Comparison of ENCODE assay signal across 19 cellular contexts in genomic region chr18:22463076-22463475, GRCh38. TPM values are rescaled to one million over a fixed set of nuclear protein-coding genes. Genes with fewer than 3 reads are reported as not detected.
A peak's percentile ranks its signal among the peaks of the same experiment; 100 is the strongest.
DNase-seq lines count a peak whose midpoint lies in the region; TF ChIP-seq lines count a peak whose summit lies in the region.
"Had no signal": no experiment of that assay in that cellular context is flagged by ENCODE, and none has a peak within 500 bp of the region (broad histone marks: within the 10 kb centered on the region; RNA-seq: fewer than 3 reads in every experiment).

No MANE protein-coding gene starts in this region.

- no peaks in the 10 kb centered on the region for H3K27me3 Mint-ChIP-seq in MCF 10A (ENCODE audit: insufficient read depth, unreplicated experiment)
- no peaks in the 10 kb centered on the region for H3K27me3 Mint-ChIP-seq in chondrocyte (ENCODE audit: low read depth)
- peaks cover 4% of the 10 kb centered on the region for H3K27me3 Mint-ChIP-seq in nephron progenitor cell (ENCODE audit: low read depth, poor library complexity)

- POLR2A ChIA-PET in MCF 10A (lab: Yijun Ruan, JAX), result interaction anchor here (0.6 kb wide), 3 partner anchors 9 to 1159 kb away, joined by 3 read pairs; no protein-coding TSS in a partner anchor
- POLR2A ChIA-PET in SK-N-SH (lab: Yijun Ruan, JAX), result no interaction called here

- CTCF ChIA-PET in MCF 10A (lab: Yijun Ruan, JAX) (no interaction called here), mammary epithelial cell (lab: Charles Lee; ENCODE audit: low non-redundant PET) (no interaction called here), SK-N-SH (lab: Yijun Ruan, JAX) (no interaction called here)

- no peaks in the 10 kb centered on the region for H3K9me3 ChIP-seq in mammary epithelial cell (replicated peaks; ENCODE audit: insufficient read depth, low read length)
- H3K9me3 ChIP-seq in smooth muscle cell (replicated peaks; ENCODE audit: low read depth), result no peaks in the 10 kb centered on the region
- H3K9me3 ChIP-seq in SK-N-SH, result no peaks in the 10 kb centered on the region
- H3K9me3 ChIP-seq: BLaER1, Caco-2 had no signal

- DNase-seq in MCF 10A (ENCODE audit: unreplicated experiment) (no peak), mammary epithelial cell (no peak), chondrocyte (ENCODE audit: low spot score) (no peak), nephron progenitor cell (no peak), smooth muscle cell (lab: John Stamatoyannopoulos, UW; ENCODE audit: unreplicated experiment) (no peak), lower leg skin (ENCODE audit: low spot score in 2 of 2) (no peak), islet precursor cell (no peak), SK-N-SH (no peak)
- DNase-seq: 8988T; AML-193; Caco-2; CD8-positive, alpha-beta memory T cell; DMS53; GF-D8; HCEC 1CT; HFFc6 had no signal

- H3K79me2 ChIP-seq in mammary epithelial cell (ENCODE audit: insufficient read depth, low read length), result no peaks in the 10 kb centered on the region
- no peaks in the 10 kb centered on the region for H3K79me2 ChIP-seq in smooth muscle cell (ENCODE audit: low read depth)
- no peaks in the 10 kb centered on the region for H3K79me2 ChIP-seq in SK-N-SH (ENCODE audit: insufficient read depth)

- no TSS peak for BruUV-seq in MCF 10A (replicated peaks; lab: Mats Ljungman, UMichigan)
- BruUV-seq in mammary epithelial cell (replicated peaks; lab: Mats Ljungman, UMichigan), result no TSS peak

- H3K36me3 Mint-ChIP-seq in MCF 10A (ENCODE audit: insufficient read depth, unreplicated experiment), result no peaks in the 10 kb centered on the region
- no peaks in the 10 kb centered on the region for H3K36me3 Mint-ChIP-seq in chondrocyte (ENCODE audit: low read depth)
- H3K36me3 Mint-ChIP-seq in nephron progenitor cell (ENCODE audit: low read depth), result no peaks in the 10 kb centered on the region
- H3K36me3 Mint-ChIP-seq: CD8-positive, alpha-beta memory T cell had no signal

- in situ Hi-C loops in mammary epithelial cell (cut with MboI; ENCODE audit: low sequenced_read_pairs in 2 of 2), result no loop called here

- H3K9me3 Mint-ChIP-seq in MCF 10A (ENCODE audit: unreplicated experiment), result no peaks in the 10 kb centered on the region
- peaks cover 5% of the 10 kb centered on the region for H3K9me3 Mint-ChIP-seq in chondrocyte (ENCODE audit: low read depth)
- no peaks in the 10 kb centered on the region for H3K9me3 Mint-ChIP-seq in nephron progenitor cell

- dilution Hi-C loops in mammary epithelial cell (cut with HindIII; ENCODE audit: low sequenced_read_pairs), result no loop called here

- no peak overlapping the region for H3K9ac ChIP-seq in mammary epithelial cell (ENCODE audit: insufficient read depth, low read length)
- H3K9ac ChIP-seq in smooth muscle cell (ENCODE audit: low read depth), result no peak overlapping the region
- H3K9ac ChIP-seq in SK-N-SH, result no peak overlapping the region
- H3K9ac ChIP-seq: BLaER1 had no signal

- H3K27ac ChIP-seq in mammary epithelial cell (ENCODE audit: insufficient read depth, low read depth, low read length) (no peak overlapping the region), smooth muscle cell (ENCODE audit: low read depth) (no peak overlapping the region), SK-N-SH (ENCODE audit: low read depth in 2 of 2, low read length in 1 of 2) (no peak overlapping the region)
- H3K27ac ChIP-seq: BLaER1, HL-60 had no signal

- H3K4me2 ChIP-seq in mammary epithelial cell (ENCODE audit: insufficient read depth, low read depth, low read length) (no peak overlapping the region), smooth muscle cell (no peak overlapping the region), SK-N-SH (no peak overlapping the region)
- H3K4me2 ChIP-seq: BLaER1 had no signal

- TF ChIP-seq RAD21 in SK-N-SH (IDR thresholded peaks at IDR 0.05; ENCODE audit: low read length), result no peak

- TF ChIP-seq CTCF in MCF 10A (IDR thresholded peaks at IDR 0.05; ENCODE audit: unreplicated experiment), result no peak
- TF ChIP-seq CTCF in mammary epithelial cell (conservative IDR thresholded peaks at IDR 0.05 in 1 of 2, IDR thresholded peaks at IDR 0.05 in 1 of 2; ENCODE audit: extremely low read depth in 1 of 2, insufficient read depth in 1 of 2, low read depth in 1 of 2, low read length in 2 of 2), result no peak
- TF ChIP-seq CTCF in chondrocyte (IDR thresholded peaks at IDR 0.05), result no peak
- TF ChIP-seq CTCF in nephron progenitor cell (IDR thresholded peaks at IDR 0.05), result no peak
- no peak for TF ChIP-seq CTCF in smooth muscle cell (IDR thresholded peaks at IDR 0.05; ENCODE audit: borderline replicate concordance, insufficient read depth, poor library complexity, severe bottlenecking)
- no peak for TF ChIP-seq CTCF in lower leg skin (IDR thresholded peaks at IDR 0.05)
- no peak for TF ChIP-seq CTCF in SK-N-SH (IDR thresholded peaks at IDR 0.05)

- H3K9me2 ChIP-seq in SK-N-SH, result 0 out of 2 replicates have a peak, but pooled peaks cover 4% of the 10 kb centered on the region

- TF ChIP-seq POLR2A in lower leg skin (IDR thresholded peaks at IDR 0.05), result no peak

- H3K4me1 ChIP-seq in mammary epithelial cell (ENCODE audit: insufficient read depth, low read length) (peaks cover 22% of the 10 kb centered on the region), smooth muscle cell (ENCODE audit: low read depth) (peaks cover 10% of the 10 kb centered on the region), SK-N-SH (ENCODE audit: control insufficient read depth in 1 of 2, insufficient read depth in 2 of 2, low read depth in 1 of 2, low read length in 1 of 2) (peaks cover 0 to 15% of the 10 kb centered on the region in 2 experiments; a peak in 1 of 4 replicates)
- H3K4me1 ChIP-seq: BLaER1 had no signal

- H3K4me3 ChIP-seq in mammary epithelial cell (replicated peaks in 1 of 3; ENCODE audit: insufficient read depth in 1 of 3, low read depth in 2 of 3, low read length in 3 of 3) (no peak overlapping the region), smooth muscle cell (no peak overlapping the region), lower leg skin (ENCODE audit: low read depth, poor library complexity, severe bottlenecking) (no peak overlapping the region), SK-N-SH (ENCODE audit: low read depth in 2 of 2, low read length in 1 of 2) (no peak overlapping the region)
- H3K4me3 ChIP-seq: BLaER1 had no signal

- no peak overlapping the region for H2AFZ ChIP-seq in mammary epithelial cell (ENCODE audit: low read depth, low read length)
- H2AFZ ChIP-seq in smooth muscle cell (ENCODE audit: low read depth), result peak overlapping the region; percentile 33
- H2AFZ ChIP-seq in SK-N-SH (ENCODE audit: low read depth), result no peak overlapping the region

- no peak overlapping the region for H3K4me3 Mint-ChIP-seq in MCF 10A (ENCODE audit: unreplicated experiment)
- no peak overlapping the region for H3K4me3 Mint-ChIP-seq in chondrocyte (ENCODE audit: unreplicated experiment)
- no peak overlapping the region for H3K4me3 Mint-ChIP-seq in nephron progenitor cell
- H3K4me3 Mint-ChIP-seq: CD8-positive, alpha-beta memory T cell; HFFc6 had no signal

- no peaks in the 10 kb centered on the region for H3K36me3 ChIP-seq in mammary epithelial cell (ENCODE audit: insufficient read depth, low read length)
- H3K36me3 ChIP-seq in smooth muscle cell (ENCODE audit: low read depth), result no peaks in the 10 kb centered on the region
- no peaks in the 10 kb centered on the region for H3K36me3 ChIP-seq in SK-N-SH (replicated peaks in 1 of 2; ENCODE audit: control insufficient read depth in 1 of 2, insufficient read depth in 2 of 2, low read length in 1 of 2)
- H3K36me3 ChIP-seq: BLaER1 had no signal

- peak overlapping the region; percentile 44 for H3K27ac Mint-ChIP-seq in MCF 10A (ENCODE audit: low read depth, unreplicated experiment)
- H3K27ac Mint-ChIP-seq in chondrocyte (ENCODE audit: unreplicated experiment), result peak overlapping the region; percentile 3
- peak overlapping the region; percentile 16 for H3K27ac Mint-ChIP-seq in nephron progenitor cell
- H3K27ac Mint-ChIP-seq: HFFc6 had no signal

- H3F3A ChIP-seq in smooth muscle cell (ENCODE audit: low read depth) (peaks cover 10% of the 10 kb centered on the region), SK-N-SH (replicated peaks; ENCODE audit: insufficient read depth) (peaks cover 12% of the 10 kb centered on the region)

- TF ChIP-seq EP300 in SK-N-SH (IDR thresholded peaks at IDR 0.05; ENCODE audit: borderline replicate concordance in 1 of 2, low read depth in 1 of 2, low read length in 1 of 2), result no peak

- intact Hi-C loops in MCF 10A (cut with micrococcal nuclease) (no loop called here), mammary epithelial cell (cut with micrococcal nuclease) (no loop called here), lower leg skin (cut with DNase I; ENCODE audit: low total_unique reads) (no loop called here)

- H3K4me1 Mint-ChIP-seq in MCF 10A (ENCODE audit: insufficient read depth, unreplicated experiment), result peaks cover 31% of the 10 kb centered on the region
- peaks cover 54% of the 10 kb centered on the region for H3K4me1 Mint-ChIP-seq in chondrocyte (ENCODE audit: low read depth)
- peaks cover 38% of the 10 kb centered on the region for H3K4me1 Mint-ChIP-seq in nephron progenitor cell

- H3K27me3 ChIP-seq in mammary epithelial cell (ENCODE audit: insufficient read depth, low read length) (no peaks in the 10 kb centered on the region), smooth muscle cell (ENCODE audit: low read depth) (no peaks in the 10 kb centered on the region), SK-N-SH (ENCODE audit: insufficient read depth) (peaks cover 25% of the 10 kb centered on the region; the same call in 1 of the 2 replicates)
- H3K27me3 ChIP-seq: BLaER1 had no signal

- 95% methylated on average over 3 of the region's 5 CpGs for WGBS in mammary epithelial cell (ENCODE audit: low coverage, missing lambda C conversion rate)
- WGBS in smooth muscle cell (ENCODE audit: low lambda C conversion rate), result 75% methylated on average over 5 of the region's 5 CpGs
- 83 to 84% methylated on average over 5 of the region's 5 CpGs for WGBS in lower leg skin, 2 donors
- 15% methylated on average over 5 of the region's 5 CpGs for WGBS in SK-N-SH (ENCODE audit: low lambda C conversion rate)

- H4K20me1 ChIP-seq in mammary epithelial cell (ENCODE audit: insufficient read depth, low read length) (no peaks in the 10 kb centered on the region), smooth muscle cell (ENCODE audit: low read depth) (no peaks in the 10 kb centered on the region), SK-N-SH (ENCODE audit: insufficient read depth) (no peaks in the 10 kb centered on the region)
- H4K20me1 ChIP-seq: BLaER1 had no signal

TF ChIP-seq in SK-N-SH, 30 proteins besides CTCF, POLR2A, EP300 and RAD21 (continues in another document):
- TF ChIP-seq MEF2A (IDR thresholded peaks at IDR 0.05; ENCODE audit: borderline replicate concordance, low read depth), result no peak
- no peak for TF ChIP-seq SMC3 (IDR thresholded peaks at IDR 0.05; ENCODE audit: low read depth, low read length)
- no peak for TF ChIP-seq EZH2phosphoT487 (IDR thresholded peaks at IDR 0.05; ENCODE audit: borderline replicate concordance, low read depth)

RNA-seq across cellular contexts. Expression of gene CTAGE1, which starts 45.4 kb away (rescaled TPM):
- total RNA-seq in MCF 10A (2022) (not detected in 2 replicates), mammary epithelial cell (not detected), chondrocyte (0.12 to 0.13 TPM in 2 of 3 replicates, not detected in the other), smooth muscle cell (not detected in 2 replicates), lower leg skin (not detected)
- polyA plus RNA-seq in mammary epithelial cell (not detected), smooth muscle cell (not detected in 2 replicates), SK-N-SH (2012; rRNA removed) (0.03 and 0.07 TPM in 2 replicates)
- polyA minus RNA-seq in mammary epithelial cell, result not detected
- 0.01 TPM in 2 replicates for polyA plus RNA-seq in SK-N-SH (2012; cell fraction: cytosol; rRNA removed)
- 0.02 TPM in 1 of 2 replicates, not detected in the other for polyA plus RNA-seq in SK-N-SH (2012; cell fraction: nucleus; rRNA removed)
- total RNA-seq: Caco-2; CD8-positive, alpha-beta memory T cell; H4 had no signal
- polyA plus RNA-seq: CD8-positive, alpha-beta memory T cell had no signal
